21 cellular contexts compared by ENCODE assay signal in genomic region chr1:18343646-18344045, GRCh38.
"Had no signal": no experiment of that assay in that cellular context is flagged by ENCODE, and none has a peak within 500 bp of the region (broad histone marks: within the 10 kb centered on the region; RNA-seq: fewer than 3 reads in every experiment).

No MANE protein-coding gene starts in this region.

- H3K4me1 Mint-ChIP-seq: nephron; stimulated activated effector memory CD8-positive, alpha-beta T cell treated with anti-CD3 and anti-CD28 coated beads, Interleukin-12 subunit alpha, Interleukin-12 subunit beta, amount 100 ng/mL, for 72 hours had no signal

- H3K36me3 Mint-ChIP-seq: naive B cell; stimulated activated effector memory CD8-positive, alpha-beta T cell treated with anti-CD3 and anti-CD28 coated beads, Interleukin-12 subunit alpha, Interleukin-12 subunit beta, amount 100 ng/mL, for 72 hours had no signal

- H3K27me3 Mint-ChIP-seq: stimulated activated naive CD8-positive, alpha-beta T cell treated with anti-CD3 and anti-CD28 coated beads, Interleukin-15, Interleukin-2, amounts not matched to agents 100 ng/mL and 50 ng/mL, for 24 hours had no signal

- ATAC-seq: foreskin keratinocyte; pancreas; right cardiac atrium; stimulated activated effector memory CD8-positive, alpha-beta T cell treated with anti-CD3 and anti-CD28 coated beads, Interleukin-12 subunit alpha, Interleukin-12 subunit beta, amount 100 ng/mL, for 72 hours; upper lobe of right lung had no signal

- H3K9me3 Mint-ChIP-seq: endodermal cell; nephron; stimulated activated effector memory CD8-positive, alpha-beta T cell treated with anti-CD3 and anti-CD28 coated beads, Interleukin-12 subunit alpha, Interleukin-12 subunit beta, amount 100 ng/mL, for 72 hours; stimulated activated naive CD8-positive, alpha-beta T cell treated with anti-CD3 and anti-CD28 coated beads, Interleukin-15, Interleukin-2, amounts not matched to agents 100 ng/mL and 50 ng/mL, for 24 hours had no signal

- H3K4me3 Mint-ChIP-seq: endodermal cell; naive B cell; nephron; stimulated activated effector memory CD8-positive, alpha-beta T cell treated with anti-CD3 and anti-CD28 coated beads, Interleukin-12 subunit alpha, Interleukin-12 subunit beta, amount 100 ng/mL, for 72 hours; stimulated activated naive CD8-positive, alpha-beta T cell treated with anti-CD3 and anti-CD28 coated beads, Interleukin-15, Interleukin-2, amounts not matched to agents 100 ng/mL and 50 ng/mL, for 24 hours had no signal

- DNase-seq: effector CD4-positive, alpha-beta T cell; endodermal cell; erythroblast; foreskin keratinocyte; head of caudate nucleus; kidney glomerular epithelial cell; mesendoderm; naive B cell; occipital lobe; pancreas; right cardiac atrium; small intestine; stimulated activated CD4-positive, alpha-beta T cell treated with anti-CD3 and anti-CD28 coated beads, Interleukin-12 subunit alpha, Interleukin-12 subunit beta, amount 100 ng/mL, for 4 hours; stimulated activated CD4-positive, alpha-beta T cell treated with anti-CD3 and anti-CD28 coated beads, Interleukin-4, amount 100 ng/mL, for 1 hour; stimulated activated CD8-positive, alpha-beta memory T cell treated with anti-CD3 and anti-CD28 coated beads, Interleukin-4, amount 100 ng/mL, for 48 hours; testis; upper lobe of right lung had no signal

- H3K27ac Mint-ChIP-seq: endodermal cell; naive B cell; nephron; progenitor cell of endocrine pancreas; stimulated activated effector memory CD8-positive, alpha-beta T cell treated with anti-CD3 and anti-CD28 coated beads, Interleukin-12 subunit alpha, Interleukin-12 subunit beta, amount 100 ng/mL, for 72 hours; stimulated activated naive CD8-positive, alpha-beta T cell treated with anti-CD3 and anti-CD28 coated beads, Interleukin-15, Interleukin-2, amounts not matched to agents 100 ng/mL and 50 ng/mL, for 24 hours had no signal
